23 cellular contexts compared by ENCODE assay signal in genomic region chr7:143454091-143454729, GRCh38. TPM values are rescaled to one million over a fixed set of nuclear protein-coding genes. Genes with fewer than 3 reads are reported as not detected.
"Had no signal": no experiment of that assay in that cellular context is flagged by ENCODE, and none has a peak within 500 bp of the region (broad histone marks: within the 10 kb centered on the region; RNA-seq: fewer than 3 reads in every experiment).

No MANE protein-coding gene starts in this region.

- H3K4me3 ChIP-seq: adrenal gland, body of pancreas, coronary artery, mucosa of descending colon, prostate gland had no signal

- H3K9me3 ChIP-seq: adrenal gland, body of pancreas, mucosa of descending colon, prostate gland had no signal

- H3K27me3 ChIP-seq: adrenal gland, body of pancreas had no signal

- H3K27ac ChIP-seq: adrenal gland, body of pancreas, coronary artery, prostate gland had no signal

- ATAC-seq: body of pancreas; left ventricle myocardium superior; mucosa of descending colon; naive thymus-derived CD8-positive, alpha-beta T cell; right cardiac atrium had no signal

- DNase-seq: activated CD4-positive, alpha-beta T cell treated with anti-CD3 and anti-CD28 coated beads, Interleukin-2, amount 50 U/mL, for 48 hours; activated CD4-positive, CD25-positive, alpha-beta regulatory T cell treated with anti-CD3 and anti-CD28 coated beads, Interleukin-2, amount 50 U/mL, for 72 hours; activated effector memory CD4-positive, alpha-beta T cell treated with Interleukin-2 at 50 U/mL for 16 hours; activated naive CD4-positive, alpha-beta T cell treated with anti-CD3 and anti-CD28 coated beads, Interleukin-2, amount 50 U/mL, for 16 hours; activated T-cell treated with anti-CD3 and anti-CD28 coated beads, Interleukin-2, amount 50 U/mL, for 24 hours; adrenal gland; body of pancreas; effector CD8-positive, alpha-beta T cell; hypothalamus; left ventricle myocardium superior; mucosa of descending colon; naive thymus-derived CD8-positive, alpha-beta T cell; occipital lobe; right cardiac atrium; small intestine; stimulated activated CD4-positive, alpha-beta T cell treated with anti-CD3 and anti-CD28 coated beads, Interleukin-4, amount 100 ng/mL, for 24 hours; stimulated activated naive CD4-positive, alpha-beta T cell; T-cell; T-helper 9 cell had no signal

- H3K36me3 ChIP-seq: adrenal gland, prostate gland had no signal

- H3K4me1 ChIP-seq: adrenal gland, body of pancreas, prostate gland had no signal

RNA-seq across cellular contexts. Expression of gene TAS2R60, which starts 11.0 kb away (rescaled TPM):
- total RNA-seq: body of pancreas, kidney epithelial cell, left ventricle myocardium superior, occipital lobe, prostate gland, right cardiac atrium had no signal
- polyA plus RNA-seq: adrenal gland, right cardiac atrium, small intestine had no signal

RNA-seq across cellular contexts. Expression of gene TAS2R41, which starts 23.5 kb away (rescaled TPM):
- total RNA-seq: body of pancreas, kidney epithelial cell, left ventricle myocardium superior, occipital lobe, right cardiac atrium, subcutaneous adipose tissue had no signal
- polyA plus RNA-seq: adrenal gland; naive thymus-derived CD8-positive, alpha-beta T cell; right cardiac atrium; small intestine had no signal

RNA-seq across cellular contexts. Expression of gene EPHA1, which starts 45.6 kb away (rescaled TPM):
- total RNA-seq: left ventricle myocardium superior, occipital lobe had no signal
